Comparison of ENCODE assay signal across 30 cellular contexts in genomic region chr2:11940121-11940743, GRCh38.
"Had no signal": no experiment of that assay in that cellular context is flagged by ENCODE, and none has a peak within 500 bp of the region (broad histone marks: within the 10 kb centered on the region; RNA-seq: fewer than 3 reads in every experiment).

No MANE protein-coding gene starts in this region.

- H3K27ac ChIP-seq: epithelial cell of prostate, esophagus muscularis mucosa, foreskin keratinocyte, gastroesophageal sphincter, heart left ventricle, left lung, prostate gland, right atrium auricular region, suprapubic skin, transverse colon, upper lobe of right lung, vagina had no signal

- H3K4me1 ChIP-seq: esophagus muscularis mucosa, foreskin keratinocyte, gastroesophageal sphincter, left lung, prostate gland, transverse colon, upper lobe of right lung, vagina had no signal

- H3K36me3 Mint-ChIP-seq: naive thymus-derived CD8-positive, alpha-beta T cell had no signal

- ATAC-seq: foreskin keratinocyte; gastroesophageal sphincter; heart left ventricle; left cardiac atrium; left lung; naive thymus-derived CD8-positive, alpha-beta T cell; sciatic nerve; stimulated activated naive CD8-positive, alpha-beta T cell treated with anti-CD3 and anti-CD28 coated beads, Interleukin-15, amount 100 ng/mL, for 72 hours; upper lobe of right lung had no signal

- H3K27me3 ChIP-seq: esophagus muscularis mucosa, foreskin keratinocyte, gastroesophageal sphincter, heart left ventricle, left lung, right atrium auricular region, suprapubic skin, transverse colon, upper lobe of right lung, vagina had no signal

- H3K9me3 Mint-ChIP-seq: dendritic cell treated with granulocyte-macrophage colony-stimulating factor and Interleukin-4, amounts not matched to agents 40 ng/mL and 50 ng/mL, for 4 days; endodermal cell; naive thymus-derived CD8-positive, alpha-beta T cell; stimulated activated naive CD8-positive, alpha-beta T cell treated with anti-CD3 and anti-CD28 coated beads, Interleukin-15, amount 100 ng/mL, for 72 hours had no signal

- H3K4me3 ChIP-seq: esophagus muscularis mucosa, gastroesophageal sphincter, heart left ventricle, left lung, prostate gland, right atrium auricular region, smooth muscle cell, suprapubic skin, transverse colon, upper lobe of right lung, vagina had no signal

- H3K9me3 ChIP-seq: esophagus muscularis mucosa, gastroesophageal sphincter, heart left ventricle, left lung, prostate gland, right atrium auricular region, suprapubic skin, transverse colon, upper lobe of right lung, vagina had no signal

- H3K36me3 ChIP-seq: esophagus muscularis mucosa, gastroesophageal sphincter, heart left ventricle, left lung, prostate gland, right atrium auricular region, suprapubic skin, transverse colon, upper lobe of right lung, vagina had no signal

- H3K27ac Mint-ChIP-seq: dendritic cell treated with granulocyte-macrophage colony-stimulating factor and Interleukin-4, amounts not matched to agents 40 ng/mL and 50 ng/mL, for 4 days; endodermal cell; naive thymus-derived CD8-positive, alpha-beta T cell; nephron progenitor cell; stimulated activated naive CD8-positive, alpha-beta T cell treated with anti-CD3 and anti-CD28 coated beads, Interleukin-15, amount 100 ng/mL, for 72 hours had no signal

- H3K4me3 Mint-ChIP-seq: dendritic cell treated with granulocyte-macrophage colony-stimulating factor and Interleukin-4, amounts not matched to agents 40 ng/mL and 50 ng/mL, for 4 days; endodermal cell; naive thymus-derived CD8-positive, alpha-beta T cell; nephron progenitor cell; stimulated activated naive CD8-positive, alpha-beta T cell treated with anti-CD3 and anti-CD28 coated beads, Interleukin-15, amount 100 ng/mL, for 72 hours had no signal

- DNase-seq: effector CD8-positive, alpha-beta T cell; endodermal cell; foreskin keratinocyte; heart left ventricle; hippocampal formation; left cardiac atrium; left lung; mesenchymal stem cell; midbrain; naive thymus-derived CD8-positive, alpha-beta T cell; nephron progenitor cell; nucleus accumbens; stimulated activated CD4-positive, alpha-beta T cell treated with anti-CD3 and anti-CD28 coated beads, Interleukin-12 subunit alpha, Interleukin-12 subunit beta, amount 100 ng/mL, for 4 hours; stimulated activated CD4-positive, alpha-beta T cell treated with anti-CD3 and anti-CD28 coated beads, Interleukin-1b, Interleukin-23, amount 100 ng/mL, for 48 hours; stimulated activated CD4-positive, alpha-beta T cell treated with anti-CD3 and anti-CD28 coated beads, Interleukin-4, amount 100 ng/mL, for 1 hour; stimulated activated CD8-positive, alpha-beta memory T cell treated with anti-CD3 and anti-CD28 coated beads, Interleukin-4, amount 100 ng/mL, for 48 hours; stimulated activated naive CD4-positive, alpha-beta T cell; stimulated activated naive CD8-positive, alpha-beta T cell treated with anti-CD3 and anti-CD28 coated beads, Interleukin-15, amount 100 ng/mL, for 72 hours; transverse colon; upper lobe of right lung had no signal
